ENCODE assay signal across 11 cellular contexts in genomic region chr2:73636977-73637376, GRCh38. TPM values are rescaled to one million over a fixed set of nuclear protein-coding genes. Genes with fewer than 3 reads are reported as not detected.
DNase-seq lines count a peak whose midpoint lies in the region; ATAC-seq, FAIRE-seq and TF ChIP-seq lines count a peak whose summit lies in the region.
"Not testable (repeated sequence)": the region's sequence is repeated elsewhere in the genome, so short reads cannot be mapped to it uniquely, and the experiment has no call there.
"Had no signal": no experiment of that assay in that cellular context is flagged by ENCODE, and none has a peak within 500 bp of the region (broad histone marks: within the 10 kb centered on the region; RNA-seq: fewer than 3 reads in every experiment).

No MANE protein-coding gene starts in this region.

- not testable (repeated sequence) for H3K27me3 ChIP-seq in Peyer's patch; mucosa of rectum (ENCODE audit: control insufficient read depth in 2 of 2, insufficient read depth in 2 of 2, low read length in 2 of 2); transverse colon

- not testable (repeated sequence) for H3K36me3 ChIP-seq in Peyer's patch; mucosa of rectum (ENCODE audit: control insufficient read depth in 2 of 2, insufficient read depth in 2 of 2, low read length in 2 of 2); transverse colon

- not testable (repeated sequence) for H3K9ac ChIP-seq in mucosa of rectum (ENCODE audit: low read depth in 1 of 2, low read length in 2 of 2)

- intact Hi-C loops in left colon (cut with DNase I, micrococcal nuclease); transverse colon (cut with DNase I; ENCODE audit: low total_unique reads): not testable (repeated sequence)

- not testable (repeated sequence) for TF ChIP-seq EP300 in transverse colon (IDR thresholded peaks at IDR 0.05; ENCODE audit: low read depth)

- TF ChIP-seq CTCF in Peyer's patch (IDR thresholded peaks at IDR 0.05); transverse colon (IDR thresholded peaks at IDR 0.05): not testable (repeated sequence)

- FAIRE-seq in colon (lab: Jason Lieb, UNC): peak; percentile 41

- not testable (repeated sequence) for TF ChIP-seq POLR2A in Peyer's patch (IDR thresholded peaks at IDR 0.05); transverse colon (IDR thresholded peaks at IDR 0.05)

- H3K4me1 ChIP-seq in Peyer's patch (peaks cover 0 to 29% (median 0%) of the 10 kb centered on the region in 4 donors), mucosa of rectum (ENCODE audit: control insufficient read depth in 2 of 2, insufficient read depth in 2 of 2, low read length in 2 of 2) (peaks cover 15 to 24% of the 10 kb centered on the region in 2 donors), transverse colon (peaks cover 0 to 36% (median 14%) of the 10 kb centered on the region in 4 donors)

- DNase-seq in Peyer's patch, left colon, transverse colon: not testable (repeated sequence)

- H3K9me3 ChIP-seq in Peyer's patch; mucosa of rectum (ENCODE audit: control insufficient read depth in 2 of 2, low read length in 2 of 2); transverse colon: not testable (repeated sequence)

- in situ Hi-C loops in transverse colon (cut with MboI; ENCODE audit: low pct_ligation_motif_present in 1 of 4, low pct_unique_long_range_greater_than_20kb in 1 of 4, low sequenced_read_pairs in 3 of 4): not testable (repeated sequence)

- H3K27ac ChIP-seq in Peyer's patch (peak overlapping the region in 3 of 4 donors; percentile 40 to 79 (median 68)), mucosa of rectum (ENCODE audit: low read depth in 2 of 2, low read length in 2 of 2) (peak overlapping the region; percentile 38 to 48), transverse colon (peak overlapping the region; percentile 21 to 74 (median 48))

- not testable (repeated sequence) for H3K4me3 ChIP-seq in Peyer's patch, transverse colon
- peak overlapping the region in 1 of 2 donors; percentile 38 for H3K4me3 ChIP-seq in mucosa of rectum (ENCODE audit: low read length in 2 of 2)

- peak; percentile 89 for ATAC-seq in left colon

RNA-seq across cellular contexts. Expression of gene NAT8, which starts 5.2 kb away (rescaled TPM):
- total RNA-seq in Peyer's patch (10 to 100 TPM in 1 of 4 donors, 1 to 10 TPM in 2, not detected in 1; 8.5 to 25.4 (median 9.2) TPM), left colon (under 1 TPM in 1 of 2 donors, not detected in 1; 0.73 TPM), transverse colon (1 to 10 TPM in 2 of 4 donors, not detected in 2; 1.2 to 4.6 TPM)
- total RNA-seq: A172; B cell; Caco-2; Calu3; CD4-positive, alpha-beta T cell; CD8-positive, alpha-beta T cell had no signal
